ENCODE assay signal across 1 cellular context in the genomic region with DNA sequence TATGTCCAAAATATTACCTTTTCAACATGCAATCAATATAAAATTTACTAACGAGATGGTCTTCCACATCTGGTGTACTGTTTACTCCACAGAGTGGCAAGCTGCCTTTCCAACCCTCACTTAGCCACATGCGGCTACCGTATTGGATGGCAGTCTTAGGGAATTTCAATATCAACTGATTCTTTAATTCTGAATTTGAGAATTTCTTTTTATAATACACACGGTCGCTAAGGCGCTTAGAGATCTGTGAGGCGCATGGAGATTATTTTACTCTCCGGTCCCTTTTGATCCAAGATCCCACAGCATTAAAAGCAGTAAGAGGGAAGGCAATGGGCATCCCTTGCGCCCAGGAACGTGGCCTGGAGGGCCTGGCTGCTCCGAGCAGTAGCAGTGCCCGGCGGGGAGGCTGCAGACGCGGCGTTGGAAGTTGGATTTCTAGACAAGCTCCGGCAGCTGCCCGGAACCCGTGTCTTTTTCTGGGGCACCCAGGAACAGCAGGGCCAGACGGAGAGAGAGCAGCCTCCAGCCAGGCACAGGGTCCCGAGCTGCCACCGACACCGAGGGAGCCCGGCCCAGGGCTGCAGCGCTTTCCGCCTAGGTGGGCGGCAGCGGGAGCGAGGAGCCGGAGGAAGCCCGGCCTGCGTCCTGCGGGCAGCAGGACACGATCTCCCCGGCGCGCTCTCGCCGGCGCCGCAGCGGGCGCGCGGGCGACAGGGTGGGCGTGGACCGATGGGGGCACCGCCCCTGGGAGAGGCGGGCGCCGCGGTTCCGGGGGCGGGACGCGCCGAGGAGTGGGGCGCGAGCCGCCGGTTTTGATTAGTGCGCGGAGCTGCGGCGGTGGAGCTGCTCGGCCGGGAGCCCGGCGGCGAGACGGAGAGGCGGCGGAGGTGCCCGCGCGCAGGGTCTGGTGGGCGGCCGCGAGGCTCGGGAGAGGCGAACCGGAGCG.
TF ChIP-seq lines count a peak whose summit lies in the region.

A gene (plus strand): TSS at position 819 of the 946 bp plus-strand sequence. CDS start 402 bp downstream, outside the sequence.

TF ChIP-seq in K562, 482 proteins besides CTCF, POLR2A, EP300 and RAD21 (continued from another document):
- TF ChIP-seq, protein P1, sequence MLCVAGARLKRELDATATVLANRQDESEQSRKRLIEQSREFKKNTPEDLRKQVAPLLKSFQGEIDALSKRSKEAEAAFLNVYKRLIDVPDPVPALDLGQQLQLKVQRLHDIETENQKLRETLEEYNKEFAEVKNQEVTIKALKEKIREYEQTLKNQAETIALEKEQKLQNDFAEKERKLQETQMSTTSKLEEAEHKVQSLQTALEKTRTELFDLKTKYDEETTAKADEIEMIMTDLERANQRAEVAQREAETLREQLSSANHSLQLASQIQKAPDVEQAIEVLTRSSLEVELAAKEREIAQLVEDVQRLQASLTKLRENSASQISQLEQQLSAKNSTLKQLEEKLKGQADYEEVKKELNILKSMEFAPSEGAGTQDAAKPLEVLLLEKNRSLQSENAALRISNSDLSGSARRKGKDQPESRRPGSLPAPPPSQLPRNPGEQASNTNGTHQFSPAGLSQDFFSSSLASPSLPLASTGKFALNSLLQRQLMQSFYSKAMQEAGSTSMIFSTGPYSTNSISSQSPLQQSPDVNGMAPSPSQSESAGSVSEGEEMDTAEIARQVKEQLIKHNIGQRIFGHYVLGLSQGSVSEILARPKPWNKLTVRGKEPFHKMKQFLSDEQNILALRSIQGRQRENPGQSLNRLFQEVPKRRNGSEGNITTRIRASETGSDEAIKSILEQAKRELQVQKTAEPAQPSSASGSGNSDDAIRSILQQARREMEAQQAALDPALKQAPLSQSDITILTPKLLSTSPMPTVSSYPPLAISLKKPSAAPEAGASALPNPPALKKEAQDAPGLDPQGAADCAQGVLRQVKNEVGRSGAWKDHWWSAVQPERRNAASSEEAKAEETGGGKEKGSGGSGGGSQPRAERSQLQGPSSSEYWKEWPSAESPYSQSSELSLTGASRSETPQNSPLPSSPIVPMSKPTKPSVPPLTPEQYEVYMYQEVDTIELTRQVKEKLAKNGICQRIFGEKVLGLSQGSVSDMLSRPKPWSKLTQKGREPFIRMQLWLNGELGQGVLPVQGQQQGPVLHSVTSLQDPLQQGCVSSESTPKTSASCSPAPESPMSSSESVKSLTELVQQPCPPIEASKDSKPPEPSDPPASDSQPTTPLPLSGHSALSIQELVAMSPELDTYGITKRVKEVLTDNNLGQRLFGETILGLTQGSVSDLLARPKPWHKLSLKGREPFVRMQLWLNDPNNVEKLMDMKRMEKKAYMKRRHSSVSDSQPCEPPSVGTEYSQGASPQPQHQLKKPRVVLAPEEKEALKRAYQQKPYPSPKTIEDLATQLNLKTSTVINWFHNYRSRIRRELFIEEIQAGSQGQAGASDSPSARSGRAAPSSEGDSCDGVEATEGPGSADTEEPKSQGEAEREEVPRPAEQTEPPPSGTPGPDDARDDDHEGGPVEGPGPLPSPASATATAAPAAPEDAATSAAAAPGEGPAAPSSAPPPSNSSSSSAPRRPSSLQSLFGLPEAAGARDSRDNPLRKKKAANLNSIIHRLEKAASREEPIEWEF (CRISPR knock-in tag; IDR thresholded peaks at IDR 0.05): no peak
- peak; percentile 60; the same call in 1 of the 2 replicates for TF ChIP-seq NBN (IDR thresholded peaks at IDR 0.05; ENCODE audit: low read depth)
- TF ChIP-seq ZNF589 (CRISPR knock-in tag; IDR thresholded peaks at IDR 0.05; ENCODE audit: low read depth): peak; percentile 88; the same call in 1 of the 2 replicates
- TF ChIP-seq, protein P2, sequence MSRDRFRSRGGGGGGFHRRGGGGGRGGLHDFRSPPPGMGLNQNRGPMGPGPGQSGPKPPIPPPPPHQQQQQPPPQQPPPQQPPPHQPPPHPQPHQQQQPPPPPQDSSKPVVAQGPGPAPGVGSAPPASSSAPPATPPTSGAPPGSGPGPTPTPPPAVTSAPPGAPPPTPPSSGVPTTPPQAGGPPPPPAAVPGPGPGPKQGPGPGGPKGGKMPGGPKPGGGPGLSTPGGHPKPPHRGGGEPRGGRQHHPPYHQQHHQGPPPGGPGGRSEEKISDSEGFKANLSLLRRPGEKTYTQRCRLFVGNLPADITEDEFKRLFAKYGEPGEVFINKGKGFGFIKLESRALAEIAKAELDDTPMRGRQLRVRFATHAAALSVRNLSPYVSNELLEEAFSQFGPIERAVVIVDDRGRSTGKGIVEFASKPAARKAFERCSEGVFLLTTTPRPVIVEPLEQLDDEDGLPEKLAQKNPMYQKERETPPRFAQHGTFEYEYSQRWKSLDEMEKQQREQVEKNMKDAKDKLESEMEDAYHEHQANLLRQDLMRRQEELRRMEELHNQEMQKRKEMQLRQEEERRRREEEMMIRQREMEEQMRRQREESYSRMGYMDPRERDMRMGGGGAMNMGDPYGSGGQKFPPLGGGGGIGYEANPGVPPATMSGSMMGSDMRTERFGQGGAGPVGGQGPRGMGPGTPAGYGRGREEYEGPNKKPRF (IDR thresholded peaks at IDR 0.05; ENCODE audit: low read depth, low read length): no peak
- peak; percentile 53 for TF ChIP-seq SOX6 (IDR thresholded peaks at IDR 0.05)
- TF ChIP-seq, protein P3, sequence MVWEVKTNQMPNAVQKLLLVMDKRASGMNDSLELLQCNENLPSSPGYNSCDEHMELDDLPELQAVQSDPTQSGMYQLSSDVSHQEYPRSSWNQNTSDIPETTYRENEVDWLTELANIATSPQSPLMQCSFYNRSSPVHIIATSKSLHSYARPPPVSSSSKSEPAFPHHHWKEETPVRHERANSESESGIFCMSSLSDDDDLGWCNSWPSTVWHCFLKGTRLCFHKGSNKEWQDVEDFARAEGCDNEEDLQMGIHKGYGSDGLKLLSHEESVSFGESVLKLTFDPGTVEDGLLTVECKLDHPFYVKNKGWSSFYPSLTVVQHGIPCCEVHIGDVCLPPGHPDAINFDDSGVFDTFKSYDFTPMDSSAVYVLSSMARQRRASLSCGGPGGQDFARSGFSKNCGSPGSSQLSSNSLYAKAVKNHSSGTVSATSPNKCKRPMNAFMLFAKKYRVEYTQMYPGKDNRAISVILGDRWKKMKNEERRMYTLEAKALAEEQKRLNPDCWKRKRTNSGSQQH (CRISPR knock-in tag; IDR thresholded peaks at IDR 0.05): 0 out of 2 replicates have a peak, but pooled peaks have one; percentile 43
- TF ChIP-seq, protein P4, sequence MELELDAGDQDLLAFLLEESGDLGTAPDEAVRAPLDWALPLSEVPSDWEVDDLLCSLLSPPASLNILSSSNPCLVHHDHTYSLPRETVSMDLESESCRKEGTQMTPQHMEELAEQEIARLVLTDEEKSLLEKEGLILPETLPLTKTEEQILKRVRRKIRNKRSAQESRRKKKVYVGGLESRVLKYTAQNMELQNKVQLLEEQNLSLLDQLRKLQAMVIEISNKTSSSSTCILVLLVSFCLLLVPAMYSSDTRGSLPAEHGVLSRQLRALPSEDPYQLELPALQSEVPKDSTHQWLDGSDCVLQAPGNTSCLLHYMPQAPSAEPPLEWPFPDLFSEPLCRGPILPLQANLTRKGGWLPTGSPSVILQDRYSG (tag; conservative IDR thresholded peaks at IDR 0.05; ENCODE audit: low read depth): no peak; the same call in 1 of the 2 replicates
- TF ChIP-seq, protein P5, sequence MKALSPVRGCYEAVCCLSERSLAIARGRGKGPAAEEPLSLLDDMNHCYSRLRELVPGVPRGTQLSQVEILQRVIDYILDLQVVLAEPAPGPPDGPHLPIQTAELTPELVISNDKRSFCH (CRISPR knock-in tag; IDR thresholded peaks at IDR 0.05): no peak
- TF ChIP-seq, protein P5 (tag; IDR thresholded peaks at IDR 0.05): peak; percentile 76
TF ChIP-seq in K562: peak in this region for 126.
